Comparison of ENCODE assay signal across 8 cellular contexts in genomic region chr10:62244785-62245595, GRCh38. TPM values are rescaled to one million over a fixed set of nuclear protein-coding genes. Genes with fewer than 3 reads are reported as not detected.
DNase-seq lines count a peak whose midpoint lies in the region; ATAC-seq and TF ChIP-seq lines count a peak whose summit lies in the region.

No MANE protein-coding gene starts in this region.

- H3K27ac ChIP-seq in SJSA1 (0 out of 2 replicates have a peak overlapping the region, but pooled peaks have one; percentile 3), body of pancreas (no peak overlapping the region)

- H3K4me1 ChIP-seq in SJSA1 (replicated peaks): peaks cover 28% of the 10 kb centered on the region
- peaks cover 5% of the 10 kb centered on the region for H3K4me1 ChIP-seq in body of pancreas

- peak; percentile 43 for ATAC-seq in GM21423 (IDR thresholded peaks at IDR 0.05; ENCODE audit: unreplicated experiment)
- ATAC-seq in body of pancreas: peak; percentile 75

- 25 to 29% methylated on average over 5 of the region's 5 CpGs for WGBS in body of pancreas, 2 donors

- H3K4me3 ChIP-seq in SJSA1: no peak overlapping the region
- H3K4me3 ChIP-seq in body of pancreas: no peak overlapping the region

- H3K36me3 ChIP-seq in SJSA1 (no peaks in the 10 kb centered on the region), body of pancreas (replicated peaks in 1 of 2; ENCODE audit: insufficient read depth in 1 of 2, low read depth in 2 of 2) (no peaks in the 10 kb centered on the region)

- peak; percentile 20 for DNase-seq in NCI-H2107 treated with DMSO at 0.1 percent for 48 hours (lab: John Stamatoyannopoulos, UW; ENCODE audit: unreplicated experiment)
- no peak for DNase-seq in NCI-H2107 (lab: John Stamatoyannopoulos, UW)
- peak; percentile 35 for DNase-seq in KG1 (lab: John Stamatoyannopoulos, UW)
- peak; percentile 50 to 69 for DNase-seq in SJSA1 (ENCODE audit: low read depth in 1 of 2, low spot score in 2 of 2)
- DNase-seq in body of pancreas: peak; percentile 16 to 44 (median 28)
- DNase-seq in inferior parietal cortex (ENCODE audit: extremely low spot score): peak; percentile 94
- DNase-seq in stimulated activated CD8-positive, alpha-beta memory T cell treated with anti-CD3 and anti-CD28 coated beads, Interleukin-15, amount 100 ng/mL, for 1 hour (ENCODE audit: low read depth): peak; percentile 12

- H3K27me3 ChIP-seq in SJSA1 (replicated peaks) (no peaks in the 10 kb centered on the region), body of pancreas (no peaks in the 10 kb centered on the region)

- intact Hi-C loops in body of pancreas (cut with DNase I): no loop called here

- H3K9me3 ChIP-seq in SJSA1 (replicated peaks) (no peaks in the 10 kb centered on the region), body of pancreas (no peaks in the 10 kb centered on the region)

- peak; percentile 50 to 88 (median 77) for TF ChIP-seq CTCF in body of pancreas (IDR thresholded peaks at IDR 0.05)

- no peak for TF ChIP-seq POLR2A in body of pancreas (IDR thresholded peaks at IDR 0.05)

RNA-seq across cellular contexts. Expression of gene RTKN2, which starts 23.7 kb away (rescaled TPM):
- 3.3 and 6.5 TPM in 2 replicates for total RNA-seq in SJSA1 (2014; rRNA removed; shearing (Covaris generic))
- total RNA-seq in body of pancreas: under 1 TPM in 1 of 2 donors, not detected in 1; 0.33 TPM
